Comparison of ENCODE assay signal across 3 cellular contexts in genomic region chr2:165141601-165142000, GRCh38.
TF ChIP-seq lines count a peak whose summit lies in the region.

No MANE protein-coding gene starts in this region.

TF ChIP-seq in GM23338, 12 proteins besides CTCF, POLR2A, EP300 and RAD21 (continued from another document and continues in another):
- TF ChIP-seq ETS1 (IDR thresholded peaks at IDR 0.05), result no peak
- no peak for TF ChIP-seq ZNF331 (CRISPR knock-in tag; IDR thresholded peaks at IDR 0.05; ENCODE audit: low read depth)
- TF ChIP-seq EZH2 (IDR thresholded peaks at IDR 0.05; ENCODE audit: low read depth, unreplicated experiment), result no peak
- no peak for TF ChIP-seq POLR2AphosphoS5 (IDR thresholded peaks at IDR 0.05; ENCODE audit: low read depth)
- no peak for TF ChIP-seq REST (IDR thresholded peaks at IDR 0.05; ENCODE audit: unreplicated experiment)
- no peak for TF ChIP-seq EZH2phosphoT487 (IDR thresholded peaks at IDR 0.05; ENCODE audit: unreplicated experiment)

TF ChIP-seq in SK-N-SH, 30 proteins besides CTCF, POLR2A, EP300 and RAD21:
- TF ChIP-seq ZBTB33 (IDR thresholded peaks at IDR 0.05; ENCODE audit: borderline replicate concordance, low read depth) (no peak), SIN3A (IDR thresholded peaks at IDR 0.05; ENCODE audit: borderline replicate concordance, low read depth, low read length) (no peak), GABPA (IDR thresholded peaks at IDR 0.05; ENCODE audit: low read depth) (no peak), EZH2phosphoT487 (IDR thresholded peaks at IDR 0.05; ENCODE audit: borderline replicate concordance, low read depth) (no peak), MAX (IDR thresholded peaks at IDR 0.05; ENCODE audit: low read depth) (no peak), FOXJ3 (CRISPR knock-in tag; IDR thresholded peaks at IDR 0.05) (no peak), SMC3 (IDR thresholded peaks at IDR 0.05; ENCODE audit: low read depth, low read length) (no peak), TEAD4 (IDR thresholded peaks at IDR 0.05; ENCODE audit: borderline replicate concordance, insufficient read depth) (no peak), RCOR1 (IDR thresholded peaks at IDR 0.05; ENCODE audit: low read length) (no peak), RFX5 (IDR thresholded peaks at IDR 0.05; ENCODE audit: low read length) (no peak), FOXM1 (IDR thresholded peaks at IDR 0.05; ENCODE audit: low read depth) (no peak), TCF12 (IDR thresholded peaks at IDR 0.05) (no peak), ELF1 (IDR thresholded peaks at IDR 0.05) (no peak)
TF ChIP-seq in SK-N-SH: peak in this region for 0.

TF ChIP-seq in WTC11, 78 proteins besides CTCF, POLR2A, EP300 and RAD21 (continued from another document):
- TF ChIP-seq ATF6 (CRISPR knock-in tag; IDR thresholded peaks at IDR 0.05), result no peak
- TF ChIP-seq FOXJ3 (CRISPR knock-in tag; IDR thresholded peaks at IDR 0.05; ENCODE audit: borderline replicate concordance), result no peak
- no peak for TF ChIP-seq NR2C2 (CRISPR knock-in tag; IDR thresholded peaks at IDR 0.05)
- no peak for TF ChIP-seq ZNF219 (CRISPR knock-in tag; IDR thresholded peaks at IDR 0.05; ENCODE audit: borderline replicate concordance)
- TF ChIP-seq ZBTB21 (CRISPR knock-in tag; IDR thresholded peaks at IDR 0.05; ENCODE audit: borderline replicate concordance), result no peak
- TF ChIP-seq ZSCAN18 (CRISPR knock-in tag; IDR thresholded peaks at IDR 0.05), result no peak
- TF ChIP-seq TEAD1 (CRISPR knock-in tag; IDR thresholded peaks at IDR 0.05), result no peak
- no peak for TF ChIP-seq FOXK1 (CRISPR knock-in tag; IDR thresholded peaks at IDR 0.05)
- TF ChIP-seq ZNF281 (CRISPR knock-in tag; IDR thresholded peaks at IDR 0.05), result no peak
- TF ChIP-seq SP1 (CRISPR knock-in tag; conservative IDR thresholded peaks at IDR 0.05), result no peak
- TF ChIP-seq NFATC4 (CRISPR knock-in tag; IDR thresholded peaks at IDR 0.05), result no peak
- TF ChIP-seq MYBL2 (CRISPR knock-in tag; IDR thresholded peaks at IDR 0.05), result no peak
